In genomic region chr5:19767987-19768386, GRCh38 we compare ENCODE assay signal across 23 cellular contexts.
DNase-seq lines count a peak whose midpoint lies in the region; FAIRE-seq and TF ChIP-seq lines count a peak whose summit lies in the region.
"Had no signal": no experiment of that assay in that cellular context is flagged by ENCODE, and none has a peak within 500 bp of the region (broad histone marks: within the 10 kb centered on the region; RNA-seq: fewer than 3 reads in every experiment).

No MANE protein-coding gene starts in this region.

- H3K27me3 ChIP-seq in ACC112 (ENCODE audit: insufficient read depth, low read length) (no peaks in the 10 kb centered on the region), NT2/D1 (ENCODE audit: insufficient read depth, insufficient read length) (no peaks in the 10 kb centered on the region), bronchial epithelial cell (ENCODE audit: control insufficient read depth, insufficient read depth, low read length) (no peaks in the 10 kb centered on the region)
- H3K27me3 ChIP-seq: SJSA1 had no signal

- FAIRE-seq in bronchial epithelial cell (lab: Jason Lieb, UNC) = no peak
- FAIRE-seq: GM12892, GM18507 had no signal

- peaks cover 39% of the 10 kb centered on the region for H3K4me1 ChIP-seq in ACC112 (ENCODE audit: control insufficient read depth, insufficient read depth, low read length, unreplicated experiment)
- no peaks in the 10 kb centered on the region for H3K4me1 ChIP-seq in NT2/D1 (ENCODE audit: insufficient read depth, insufficient read length)
- H3K4me1 ChIP-seq: SJSA1 had no signal

- DNase-seq in NT2/D1 (ENCODE audit: low read depth, low spot score) = peak; percentile 9
- peak; percentile 10 for DNase-seq in bronchial epithelial cell (ENCODE audit: low read depth)
- DNase-seq in iPS DF 19.7 (ENCODE audit: low read depth, low spot score) = peak; percentile 40
- no peak for DNase-seq in NCI-H2227 treated with DMSO at 0.1 percent for 48 hours (lab: John Stamatoyannopoulos, UW)
- DNase-seq in GM03348 (ENCODE audit: low spot score) = no peak
- no peak for DNase-seq in NCI-H187 treated with DMSO at 0.1 percent for 48 hours (lab: John Stamatoyannopoulos, UW)
- no peak for DNase-seq in putamen (ENCODE audit: low spot score)
- DNase-seq: AML-193; CD8-positive, alpha-beta T cell; DND-41; KG1; NCI-H1092 treated with DMSO at 0.1 percent for 48 hours; NCI-H1436 treated with DMSO at 0.1 percent for 48 hours; NCI-H2029; NCI-H345; NCI-H524; NCI-H774; NK-92 treated with Interleukin-12 subunit alpha and Interleukin-12 subunit beta, amount 100 ng/mL, for 24 hours had no signal

- peak overlapping the region; percentile 16 for H2AFZ ChIP-seq in ACC112 (ENCODE audit: low read length, unreplicated experiment)

- H3K9me3 ChIP-seq in NT2/D1 (ENCODE audit: insufficient read depth, low read length) = no peaks in the 10 kb centered on the region; the same call in 1 of the 2 replicates

- no peak overlapping the region for H3K27ac ChIP-seq in ACC112 (ENCODE audit: low read depth, low read length)
- H3K27ac ChIP-seq: 22Rv1, SJSA1 had no signal

- TF ChIP-seq CTCF in bronchial epithelial cell (IDR thresholded peaks at IDR 0.05; ENCODE audit: insufficient read depth, low read length, severe bottlenecking) = no peak

- H3K36me3 ChIP-seq in ACC112 (ENCODE audit: insufficient read depth, low read length) (no peaks in the 10 kb centered on the region), NT2/D1 (ENCODE audit: insufficient read depth, insufficient read length, low read length) (no peaks in the 10 kb centered on the region), bronchial epithelial cell (ENCODE audit: control insufficient read depth, insufficient read depth, low read length) (no peaks in the 10 kb centered on the region)
- H3K36me3 ChIP-seq: SJSA1 had no signal

- H3K4me3 ChIP-seq in ACC112 (ENCODE audit: low read depth, low read length) (no peak overlapping the region), NT2/D1 (ENCODE audit: insufficient read length, low read depth) (no peak overlapping the region), bronchial epithelial cell (ENCODE audit: low read depth, low read length) (no peak overlapping the region)
- H3K4me3 ChIP-seq: SJSA1 had no signal

- H3K9ac ChIP-seq in NT2/D1 (ENCODE audit: insufficient read length, low read depth) = no peak overlapping the region

- no peaks in the 10 kb centered on the region for H3K79me2 ChIP-seq in ACC112 (ENCODE audit: control insufficient read depth, insufficient read depth, low read length, unreplicated experiment)

Comparison
In these comparisons a context has a peak if more than half of its experiments do, and no peak if none do; other contexts are left out.
1. DNase-seq: peak in NT2/D1 (single experiment), bronchial epithelial cell (single experiment) and iPS DF 19.7 (single experiment); none in NCI-H2227 treated with DMSO at 0.1 percent for 48 hours (single experiment), GM03348 (single experiment), NCI-H187 treated with DMSO at 0.1 percent for 48 hours (single experiment) and putamen (single experiment).